Comparison of ENCODE assay signal across 23 cellular contexts in genomic region chr11:121439337-121439736, GRCh38. TPM values are rescaled to one million over a fixed set of nuclear protein-coding genes. Genes with fewer than 3 reads are reported as not detected.
DNase-seq lines count a peak whose midpoint lies in the region; ATAC-seq and FAIRE-seq lines count a peak whose summit lies in the region.
"Had no signal": no experiment of that assay in that cellular context is flagged by ENCODE, and none has a peak within 500 bp of the region (broad histone marks: within the 10 kb centered on the region; RNA-seq: fewer than 3 reads in every experiment).

No MANE protein-coding gene starts in this region.

- ATAC-seq in left ventricle myocardium superior = peak; percentile 57
- peak; percentile 40 for ATAC-seq in sciatic nerve
- ATAC-seq: K562 had no signal

- FAIRE-seq in endometrium (lab: Jason Lieb, UNC) = peak; percentile 26
- FAIRE-seq: GM19239, H54, K562 had no signal

- DNase-seq in left ventricle myocardium superior = no peak
- DNase-seq in cardiac septum (ENCODE audit: low spot score) = no peak
- DNase-seq in sciatic nerve (ENCODE audit: low spot score) = no peak
- DNase-seq in NCI-H526 treated with DMSO at 0.1 percent for 48 hours (lab: John Stamatoyannopoulos, UW) = no peak
- DNase-seq in activated effector memory CD4-positive, alpha-beta T cell treated with Interleukin-2 at 50 U/mL for 16 hours = no peak
- no peak for DNase-seq in NCI-H2029 (lab: John Stamatoyannopoulos, UW)
- DNase-seq: 8988T, ACHN, BE2C, DMS153, DND-41, MV-4-11, NCI-H1105, NCI-H1436 treated with DMSO at 0.1 percent for 48 hours, NCI-H187 treated with DMSO at 0.1 percent for 48 hours, NCI-H2107, NCI-H526, Right ventricle myocardium superior, RPMI8226 had no signal

- intact Hi-C loops in left ventricle myocardium superior (cut with micrococcal nuclease) = no loop called here
- intact Hi-C loops in cardiac septum (cut with DNase I) = no loop called here
- intact Hi-C loops in sciatic nerve (cut with DNase I) = no loop called here

RNA-seq across cellular contexts. Expression of gene SORL1, which starts 12.8 kb away (rescaled TPM):
- total RNA-seq in left ventricle myocardium superior (11.9 TPM), cardiac septum (8.0 TPM), sciatic nerve (45.1 TPM)
